ENCODE assay signal across 21 cellular contexts in genomic region chr9:107946364-107947137, GRCh38.
DNase-seq lines count a peak whose midpoint lies in the region; ATAC-seq and TF ChIP-seq lines count a peak whose summit lies in the region.
"Had no signal": no experiment of that assay in that cellular context is flagged by ENCODE, and none has a peak within 500 bp of the region (broad histone marks: within the 10 kb centered on the region; RNA-seq: fewer than 3 reads in every experiment).

No MANE protein-coding gene starts in this region.

- H3K4me3 ChIP-seq in fibroblast of the aortic adventitia (ENCODE audit: low read depth, low read length) (no peak overlapping the region), gastrocnemius medialis (no peak overlapping the region), suprapubic skin (no peak overlapping the region)

- H3K36me3 ChIP-seq in gastrocnemius medialis (no peaks in the 10 kb centered on the region), suprapubic skin (no peaks in the 10 kb centered on the region)

- no peak for TF ChIP-seq POLR2A in gastrocnemius medialis (IDR thresholded peaks at IDR 0.05)
- TF ChIP-seq POLR2A in suprapubic skin (IDR thresholded peaks at IDR 0.05): no peak

- H3K4me1 ChIP-seq in gastrocnemius medialis (peaks cover 0 to 10% of the 10 kb centered on the region in 2 donors), suprapubic skin (no peaks in the 10 kb centered on the region)

- H3K9me3 ChIP-seq in gastrocnemius medialis: peaks cover 0 to 5% (median 0%) of the 10 kb centered on the region in 3 donors
- H3K9me3 ChIP-seq in suprapubic skin: peaks cover 3% of the 10 kb centered on the region

- ATAC-seq in gastrocnemius medialis (peak; percentile 54 to 97), HG03095 (IDR thresholded peaks at IDR 0.05; ENCODE audit: unreplicated experiment) (no peak), HG03565 (IDR thresholded peaks at IDR 0.05; ENCODE audit: unreplicated experiment) (no peak)
- ATAC-seq: HepG2 had no signal

- peak; percentile 7 for DNase-seq in NCI-H1092 treated with DMSO at 0.1 percent for 48 hours (lab: John Stamatoyannopoulos, UW)
- no peak for DNase-seq in NCI-H1092 (lab: John Stamatoyannopoulos, UW)
- DNase-seq in MV-4-11 (lab: John Stamatoyannopoulos, UW): peak; percentile 22
- peak; percentile 54 for DNase-seq in fibroblast of the aortic adventitia (ENCODE audit: low read depth)
- peak in 1 of 2 donors; percentile 16 for DNase-seq in gastrocnemius medialis
- DNase-seq in suprapubic skin (ENCODE audit: low spot score in 2 of 2): no peak
- DNase-seq: AML-193, DMS79, KBM-7, NCI-H1436, NCI-H1930, NCI-H2171, NCI-H446 treated with DMSO at 0.1 percent for 48 hours, NCI-H69, OCI-M1, Right ventricle myocardium superior had no signal

- intact Hi-C loops in gastrocnemius medialis (cut with DNase I; ENCODE audit: low total_unique reads): no loop called here

- in situ Hi-C loops in gastrocnemius medialis (cut with MboI; ENCODE audit: low sequenced_read_pairs in 4 of 4): no loop called here

- WGBS in suprapubic skin: 70% methylated on average over 5 of the region's 5 CpGs

- TF ChIP-seq CTCF in fibroblast of the aortic adventitia (IDR thresholded peaks at IDR 0.05; ENCODE audit: insufficient read depth, low read length) (no peak), gastrocnemius medialis (IDR thresholded peaks at IDR 0.05 in 4 of 5, conservative IDR thresholded peaks at IDR 0.05 in 1 of 5) (no peak), suprapubic skin (IDR thresholded peaks at IDR 0.05) (no peak)

- no peaks in the 10 kb centered on the region for H3K27me3 ChIP-seq in gastrocnemius medialis
- no peaks in the 10 kb centered on the region for H3K27me3 ChIP-seq in suprapubic skin

- H3K27ac ChIP-seq in gastrocnemius medialis (peak overlapping the region in 2 of 4 donors; percentile 56 to 66), suprapubic skin (no peak overlapping the region)
- H3K27ac ChIP-seq: 22Rv1, C4-2B had no signal

- TF ChIP-seq EP300 in suprapubic skin (IDR thresholded peaks at IDR 0.05): no peak

Comparison
In these comparisons a context has a peak if more than half of its experiments do, and no peak if none do; other contexts are left out.
1. DNase-seq: peak in NCI-H1092 treated with DMSO at 0.1 percent for 48 hours (single experiment), MV-4-11 (single experiment) and fibroblast of the aortic adventitia (single experiment); none in NCI-H1092 (single experiment) and suprapubic skin (0 of 2).
2. ATAC-seq: peak in gastrocnemius medialis (2 of 2); none in HG03095 (single experiment) and HG03565 (single experiment).